ENCODE assay signal across 8 cellular contexts in genomic region chr19:10717356-10718204, GRCh38. TPM values are rescaled to one million over a fixed set of nuclear protein-coding genes. Genes with fewer than 3 reads are reported as not detected.
A peak's percentile ranks its signal among the peaks of the same experiment; 100 is the strongest.
DNase-seq lines count a peak whose midpoint lies in the region; ATAC-seq and TF ChIP-seq lines count a peak whose summit lies in the region.

DNM2 (plus strand) TSS chr19:10718079; CDS start chr19:10718243, 164 bp downstream.

- TF ChIP-seq POLR2A in Peyer's patch (IDR thresholded peaks at IDR 0.05) (peak; percentile 89 to 94), esophagus muscularis mucosa (IDR thresholded peaks at IDR 0.05; ENCODE audit: low read depth) (peak; percentile 73)

- H3K27ac ChIP-seq in KMS-11 (peak within 1 kb of the TSS; percentile 67), Peyer's patch (peak within 1 kb of the TSS; percentile 91 to 98 (median 96)), esophagus muscularis mucosa (replicated peaks in 1 of 4) (peak within 1 kb of the TSS; percentile 86 to 94 (median 92))

- under 1% methylated on average over 19 of the region's 57 CpGs for WGBS in esophagus muscularis mucosa

- H3K9me3 ChIP-seq in Peyer's patch, result no peaks in the 10 kb centered on the region
- H3K9me3 ChIP-seq in esophagus muscularis mucosa, result no peaks in the 10 kb centered on the region

- H3K79me2 ChIP-seq in KMS-11 (ENCODE audit: insufficient read depth, low read depth), result peaks cover 44% of the 10 kb centered on the region

- H3K4me3 ChIP-seq in KMS-11 (IDR thresholded peaks at IDR 0.05; ENCODE audit: insufficient read depth, low read depth, low read length) (no peak within 1 kb of the TSS), Peyer's patch (peak within 1 kb of the TSS; percentile 80 to 96 (median 88)), esophagus muscularis mucosa (peak within 1 kb of the TSS; percentile 80 to 97 (median 88))

- H3K4me1 Mint-ChIP-seq in activated T-cell treated with anti-CD3 and anti-CD28 coated beads, Interleukin-2, amount 50 U/mL, for 72 hours (ENCODE audit: low read depth), result peaks cover 28% of the 10 kb centered on the region
- H3K4me1 Mint-ChIP-seq in stimulated activated effector memory CD8-positive, alpha-beta T cell treated with anti-CD3 and anti-CD28 coated beads, Interleukin-12 subunit alpha, Interleukin-12 subunit beta, amount 100 ng/mL, for 72 hours, result peaks cover 42% of the 10 kb centered on the region

- no peaks in the 10 kb centered on the region for H3K27me3 Mint-ChIP-seq in activated T-cell treated with anti-CD3 and anti-CD28 coated beads, Interleukin-2, amount 50 U/mL, for 72 hours (ENCODE audit: low read depth)

- TF ChIP-seq EP300 in esophagus muscularis mucosa (IDR thresholded peaks at IDR 0.05), result no peak

- peaks cover 4 to 5% of the 10 kb centered on the region in 2 donors for H3K36me3 Mint-ChIP-seq in activated T-cell treated with anti-CD3 and anti-CD28 coated beads, Interleukin-2, amount 50 U/mL, for 72 hours (ENCODE audit: insufficient read depth in 2 of 2)
- peaks cover 29% of the 10 kb centered on the region for H3K36me3 Mint-ChIP-seq in stimulated activated effector memory CD8-positive, alpha-beta T cell treated with anti-CD3 and anti-CD28 coated beads, Interleukin-12 subunit alpha, Interleukin-12 subunit beta, amount 100 ng/mL, for 72 hours

- H3K27me3 ChIP-seq in KMS-11 (ENCODE audit: insufficient read depth, low read depth), result no peaks in the 10 kb centered on the region
- H3K27me3 ChIP-seq in Peyer's patch, result no peaks in the 10 kb centered on the region
- no peaks in the 10 kb centered on the region for H3K27me3 ChIP-seq in esophagus muscularis mucosa

- TF ChIP-seq CTCF in KMS-11 (conservative IDR thresholded peaks at IDR 0.05; ENCODE audit: low read depth, low read length), result peak; percentile 79
- TF ChIP-seq CTCF in Peyer's patch (IDR thresholded peaks at IDR 0.05), result peak; percentile 72 to 96 (median 92)
- TF ChIP-seq CTCF in esophagus muscularis mucosa (IDR thresholded peaks at IDR 0.05), result peak; percentile 80 to 89 (median 86)

- H3K9ac ChIP-seq in KMS-11, result peak within 1 kb of the TSS; percentile 71; the same call in 1 of the 2 replicates

- intact Hi-C loops in esophagus muscularis mucosa (cut with DNase I), result loop anchor here (5.0 kb wide), 2 partner anchors 50 to 145 kb away; no protein-coding TSS in a partner anchor

- no peaks in the 10 kb centered on the region for H3K9me3 Mint-ChIP-seq in activated T-cell treated with anti-CD3 and anti-CD28 coated beads, Interleukin-2, amount 50 U/mL, for 72 hours
- H3K9me3 Mint-ChIP-seq in stimulated activated effector memory CD8-positive, alpha-beta T cell treated with anti-CD3 and anti-CD28 coated beads, Interleukin-12 subunit alpha, Interleukin-12 subunit beta, amount 100 ng/mL, for 72 hours, result no peaks in the 10 kb centered on the region

- peak; percentile 100 for DNase-seq in DMS79 (lab: John Stamatoyannopoulos, UW)
- DNase-seq in Peyer's patch, result peak; percentile 97 to 99 (median 99)
- peak; percentile 99 for DNase-seq in activated T-cell treated with anti-CD3 and anti-CD28 coated beads, Interleukin-2, amount 50 U/mL, for 72 hours
- DNase-seq in esophagus muscularis mucosa (ENCODE audit: extremely low spot score), result peak; percentile 100
- peak; percentile 100 for DNase-seq in myocyte (ENCODE audit: low read depth)
- peak; percentile 96 to 99 for DNase-seq in stimulated activated effector memory CD8-positive, alpha-beta T cell treated with anti-CD3 and anti-CD28 coated beads, Interleukin-12 subunit alpha, Interleukin-12 subunit beta, amount 100 ng/mL, for 72 hours (ENCODE audit: low spot score in 2 of 2)

- peak within 1 kb of the TSS; percentile 92 for H3K27ac Mint-ChIP-seq in activated T-cell treated with anti-CD3 and anti-CD28 coated beads, Interleukin-2, amount 50 U/mL, for 72 hours
- peak within 1 kb of the TSS; percentile 97 for H3K27ac Mint-ChIP-seq in stimulated activated effector memory CD8-positive, alpha-beta T cell treated with anti-CD3 and anti-CD28 coated beads, Interleukin-12 subunit alpha, Interleukin-12 subunit beta, amount 100 ng/mL, for 72 hours

- H3K4me3 Mint-ChIP-seq in activated T-cell treated with anti-CD3 and anti-CD28 coated beads, Interleukin-2, amount 50 U/mL, for 72 hours, result peak within 1 kb of the TSS; percentile 97 to 99
- peak within 1 kb of the TSS; percentile 98 for H3K4me3 Mint-ChIP-seq in stimulated activated effector memory CD8-positive, alpha-beta T cell treated with anti-CD3 and anti-CD28 coated beads, Interleukin-12 subunit alpha, Interleukin-12 subunit beta, amount 100 ng/mL, for 72 hours

- peaks cover 20% of the 10 kb centered on the region for H4K20me1 ChIP-seq in KMS-11 (ENCODE audit: insufficient read depth)

- H3K4me1 ChIP-seq in KMS-11 (ENCODE audit: low read depth, poor library complexity, severe bottlenecking) (peaks cover 19% of the 10 kb centered on the region), Peyer's patch (peaks cover 0 to 41% (median 16%) of the 10 kb centered on the region in 4 donors), esophagus muscularis mucosa (peaks cover 26 to 49% (median 40%) of the 10 kb centered on the region in 4 donors)

- H2AFZ ChIP-seq in KMS-11 (ENCODE audit: low read depth), result peak within 1 kb of the TSS; percentile 66

- H3K36me3 ChIP-seq in KMS-11 (ENCODE audit: insufficient read depth), result no peaks in the 10 kb centered on the region
- peaks cover 0 to 11% (median 0%) of the 10 kb centered on the region in 3 donors for H3K36me3 ChIP-seq in Peyer's patch
- peaks cover 0 to 23% (median 11%) of the 10 kb centered on the region in 4 donors for H3K36me3 ChIP-seq in esophagus muscularis mucosa

- ATAC-seq in GM21723 (IDR thresholded peaks at IDR 0.05; ENCODE audit: unreplicated experiment), result peak; percentile 79
- ATAC-seq in activated T-cell treated with anti-CD3 and anti-CD28 coated beads, Interleukin-2, amount 50 U/mL, for 72 hours (replicated peaks in 1 of 2), result peak; percentile 90 to 91
- peak; percentile 94 for ATAC-seq in stimulated activated effector memory CD8-positive, alpha-beta T cell treated with anti-CD3 and anti-CD28 coated beads, Interleukin-12 subunit alpha, Interleukin-12 subunit beta, amount 100 ng/mL, for 72 hours

- peak within 1 kb of the TSS; percentile 98 for H3K4me2 ChIP-seq in KMS-11

RNA-seq across cellular contexts. Expression of gene DNM2, which starts in this region (rescaled TPM):
- total RNA-seq in Peyer's patch (100 to 1,000 TPM; 353 to 827 (median 464) TPM), esophagus muscularis mucosa (100 to 1,000 TPM in 1 of 4 donors, 10 to 100 TPM in 3; 73.6 to 115 (median 93.7) TPM), myocyte (64.8 and 71.8 TPM in 2 replicates)
- 100 to 1,000 TPM; 241 to 266 TPM for total RNA-seq in activated T-cell treated with anti-CD3 and anti-CD28 coated beads, Interleukin-2, amount 50 U/mL, for 72 hours
- 105 TPM for polyA plus RNA-seq in myocyte (2012)
